Comparison of ENCODE assay signal across 16 cellular contexts in the genomic region with DNA sequence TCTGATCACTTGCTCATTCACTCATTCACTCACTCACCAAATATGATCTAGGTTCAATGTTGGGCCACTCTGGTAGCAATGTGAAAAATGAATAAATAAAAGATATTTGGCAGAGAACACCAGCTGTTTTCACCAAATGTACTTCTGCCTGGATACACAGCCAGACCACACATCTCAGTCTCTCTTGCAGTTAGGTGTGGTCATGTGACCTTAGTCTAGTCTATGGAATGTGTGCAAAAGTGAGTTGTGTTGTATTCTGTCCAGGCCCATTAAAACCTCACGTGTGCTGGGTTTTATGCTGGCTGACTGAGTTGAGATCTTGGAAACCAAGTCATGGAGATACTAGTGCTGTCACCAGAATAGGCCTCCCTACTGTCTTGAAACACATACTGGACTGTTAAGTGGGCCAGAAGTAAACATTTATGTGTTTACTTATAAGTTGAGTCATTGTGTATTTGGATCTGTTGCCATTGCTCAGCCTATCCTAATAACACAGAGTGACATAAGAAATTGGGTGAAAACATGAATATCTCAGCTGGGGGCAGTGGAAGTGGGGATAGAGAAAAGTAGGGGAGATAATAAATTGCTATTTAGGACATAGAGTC.
DNase-seq lines count a peak whose midpoint lies in the region; ATAC-seq and TF ChIP-seq lines count a peak whose summit lies in the region.
"Had no signal": no experiment of that assay in that cellular context is flagged by ENCODE, and none has a peak within 500 bp of the region (broad histone marks: within the 10 kb centered on the region; RNA-seq: fewer than 3 reads in every experiment).

No MANE protein-coding gene starts in this region.

- H3K79me1 ChIP-seq in IMR-90 (ENCODE audit: low read depth in 1 of 2, low read length in 2 of 2) = no peaks in the 10 kb centered on the region

- peak overlapping the region; percentile 46; the same call in 1 of the 2 replicates for H3K4me2 ChIP-seq in IMR-90 (ENCODE audit: low read depth, low read length)
- H3K4me2 ChIP-seq: GM23338, PC-9 had no signal

- H3K4me3 ChIP-seq in AG10803 (ENCODE audit: low read length) (no peak overlapping the region), IMR-90 (ENCODE audit: insufficient read depth, low read depth, low read length) (no peak overlapping the region), astrocyte of the cerebellum (ENCODE audit: low read depth, low read length) (no peak overlapping the region), vagina (no peak overlapping the region)
- H3K4me3 ChIP-seq: GM23338, PC-9, SJSA1 had no signal

- no peak overlapping the region for H3K23ac ChIP-seq in IMR-90 (ENCODE audit: low read depth, low read length)

- 50% methylated on average over 1 of the region's 1 CpG; no CpG with 5 or more reads in 1 of the 2 experiments for WGBS in IMR-90 (ENCODE audit: extremely low coverage in 2 of 2, insufficient read length in 1 of 2), 2 experiments

- no peak for TF ChIP-seq RAD21 in IMR-90 (IDR thresholded peaks at IDR 0.05; ENCODE audit: low read length)

- H3K36me3 ChIP-seq in IMR-90 (ENCODE audit: control insufficient read depth, insufficient read depth, low read length) = no peaks in the 10 kb centered on the region
- H3K36me3 ChIP-seq in vagina = no peaks in the 10 kb centered on the region
- H3K36me3 ChIP-seq: SJSA1 had no signal

- ATAC-seq in IMR-90 (ENCODE audit: low read depth) = peak; percentile 89
- ATAC-seq: GM23338 had no signal

- H4K8ac ChIP-seq in IMR-90 (ENCODE audit: low read depth in 2 of 2, low read length in 2 of 2) = no peak overlapping the region

- H2BK20ac ChIP-seq in IMR-90 (ENCODE audit: low read depth, low read length) = 0 out of 2 replicates have a peak overlapping the region, but pooled peaks have one; percentile 14

- no peak for TF ChIP-seq POLR2A in IMR-90 (IDR thresholded peaks at IDR 0.05; ENCODE audit: low read depth, low read length)
- no peak for TF ChIP-seq POLR2A in vagina (IDR thresholded peaks at IDR 0.05)

- no peaks in the 10 kb centered on the region for H4K20me1 ChIP-seq in IMR-90 (ENCODE audit: insufficient read depth, low read length)

- in situ Hi-C loops in IMR-90 (cut with MboI; ENCODE audit: low sequenced_read_pairs) = no loop called here
- in situ Hi-C loops in astrocyte of the cerebellum (cut with HindIII; ENCODE audit: low sequenced_read_pairs) = no loop called here

- H3K56ac ChIP-seq in IMR-90 (ENCODE audit: extremely low read depth, insufficient read depth, low read length) = no peak overlapping the region

- H3K14ac ChIP-seq in IMR-90 (replicated peaks; ENCODE audit: low read depth, low read length) = no peak overlapping the region

- POLR2A ChIA-PET in IMR-90 (lab: Charles Lee; ENCODE audit: unreplicated experiment) = interaction anchor here (0.6 kb wide), 1 partner anchor 50 kb away, joined by 7 read pairs; no protein-coding TSS in a partner anchor

- peak overlapping the region; percentile 81; the same call in 1 of the 2 replicates for H3K18ac ChIP-seq in IMR-90 (ENCODE audit: low read depth, low read length)

- no peak overlapping the region for H3K9ac ChIP-seq in IMR-90 (ENCODE audit: low read depth, low read length)

- CTCF ChIA-PET in IMR-90 (lab: Yijun Ruan, JAX) = interaction anchor here (0.6 kb wide), 1 partner anchor 55 kb away, joined by 4 read pairs; no protein-coding TSS in a partner anchor

- BruUV-seq in IMR-90 (replicated peaks; lab: Mats Ljungman, UMichigan) = no TSS peak

- H2AK9ac ChIP-seq in IMR-90 (replicated peaks; ENCODE audit: low read depth, low read length, poor library complexity) = no peak overlapping the region

- H3K9me1 ChIP-seq in IMR-90 (ENCODE audit: insufficient read depth, low read length) = 0 out of 2 replicates have a peak, but pooled peaks cover 6% of the 10 kb centered on the region

- H3K27me3 ChIP-seq in IMR-90 (ENCODE audit: control insufficient read depth, insufficient read depth, low read length) = no peaks in the 10 kb centered on the region
- H3K27me3 ChIP-seq in vagina = no peaks in the 10 kb centered on the region
- H3K27me3 ChIP-seq: SJSA1 had no signal

- no peak overlapping the region for H3K4ac ChIP-seq in IMR-90 (ENCODE audit: low read depth, low read length)

- peak overlapping the region; percentile 9 for H2BK5ac ChIP-seq in IMR-90 (ENCODE audit: low read depth, low read length, poor library complexity, severe bottlenecking)

- 0 out of 2 replicates have a peak overlapping the region, but pooled peaks have one; percentile 1 for H2BK120ac ChIP-seq in IMR-90 (ENCODE audit: low read depth, low read length)

- no peak overlapping the region; the same call in 1 of the 2 replicates for H2AK5ac ChIP-seq in IMR-90 (ENCODE audit: low read depth, low read length)

- no peak for TF ChIP-seq CTCF in AG10803 (conservative IDR thresholded peaks at IDR 0.05; ENCODE audit: low read length)
- TF ChIP-seq CTCF in IMR-90 (conservative IDR thresholded peaks at IDR 0.05; ENCODE audit: low read depth, low read length) = no peak
- TF ChIP-seq CTCF in astrocyte of the cerebellum (IDR thresholded peaks at IDR 0.05; ENCODE audit: low read depth, low read length, missing control alignments) = no peak
- no peak for TF ChIP-seq CTCF in vagina (IDR thresholded peaks at IDR 0.05)

- intact Hi-C loops in IMR-90 (cut with micrococcal nuclease) (no loop called here), vagina (cut with DNase I) (no loop called here)

- no peak overlapping the region for H4K5ac ChIP-seq in IMR-90 (ENCODE audit: low read depth, low read length)

- dilution Hi-C loops in IMR-90 (cut with HindIII; ENCODE audit: low sequenced_read_pairs, unreplicated experiment) = no loop called here

- DNase-seq in AG10803 (ENCODE audit: low read depth) (peak; percentile 12), IMR-90 (peak; percentile 52), astrocyte of the cerebellum (ENCODE audit: low read depth) (peak; percentile 6), iris pigment epithelial cell (ENCODE audit: low read depth) (peak; percentile 26), vagina (ENCODE audit: extremely low spot score in 2 of 2) (no peak), NCI-H2081 (lab: John Stamatoyannopoulos, UW) (no peak), NCI-H2029 (lab: John Stamatoyannopoulos, UW) (no peak)
- DNase-seq in activated CD8-positive, alpha-beta memory T cell treated with anti-CD3 and anti-CD28 coated beads, Interleukin-2, amount 50 U/mL, for 4 hours = no peak
- DNase-seq: AML-193, DMS 273 treated with DMSO at 0.1 percent for 48 hours, Kasumi-1, NCI-H1417 treated with DMSO at 0.1 percent for 48 hours, NCI-H2029 treated with DMSO at 0.1 percent for 48 hours, PC-9 had no signal

- H3K27ac ChIP-seq in IMR-90 (ENCODE audit: insufficient read depth, low read length) (peak overlapping the region; percentile 6; the same call in 1 of the 2 replicates), vagina (no peak overlapping the region)
- H3K27ac ChIP-seq: PC-9, SJSA1 had no signal

- no peak overlapping the region for H2AFZ ChIP-seq in IMR-90 (replicated peaks; ENCODE audit: low read length, poor library complexity)
- H2AFZ ChIP-seq: GM23338, PC-9 had no signal

- H3K9me3 ChIP-seq in IMR-90 (ENCODE audit: control insufficient read depth, insufficient read depth, low read length) = no peaks in the 10 kb centered on the region
- H3K9me3 ChIP-seq in vagina = no peaks in the 10 kb centered on the region
- H3K9me3 ChIP-seq: SJSA1 had no signal

- H3K4me1 ChIP-seq in IMR-90 (ENCODE audit: control insufficient read depth, insufficient read depth, low read length) = peaks cover 9% of the 10 kb centered on the region
- H3K4me1 ChIP-seq in vagina = peaks cover 7% of the 10 kb centered on the region

- H4K91ac ChIP-seq in IMR-90 (ENCODE audit: insufficient read depth, low read depth, low read length) = peak overlapping the region; percentile 5; the same call in 1 of the 2 replicates

- no peak overlapping the region for H2BK15ac ChIP-seq in IMR-90 (ENCODE audit: low read depth, low read length)

TF ChIP-seq in IMR-90, 13 proteins besides CTCF, POLR2A, EP300 and RAD21:
- TF ChIP-seq BHLHE40 (IDR thresholded peaks at IDR 0.05; ENCODE audit: low read depth, low read length) = 0 out of 2 replicates have a peak, but pooled peaks have one; percentile 4
- TF ChIP-seq USF2 (IDR thresholded peaks at IDR 0.05; ENCODE audit: low read depth, low read length) = peak; percentile 54; the same call in 1 of the 2 replicates
- TF ChIP-seq FOS (IDR thresholded peaks at IDR 0.05; ENCODE audit: low read depth, low read length) = 0 out of 2 replicates have a peak, but pooled peaks have one; percentile 43
- TF ChIP-seq CEBPB (IDR thresholded peaks at IDR 0.05; ENCODE audit: low read depth, low read length) = no peak

Comparison
In these comparisons a context has a peak if more than half of its experiments do, and no peak if none do; other contexts are left out.
1. DNase-seq: peak in AG10803 (single experiment), IMR-90 (single experiment), astrocyte of the cerebellum (single experiment) and iris pigment epithelial cell (single experiment); none in activated CD8-positive, alpha-beta memory T cell treated with anti-CD3 and anti-CD28 coated beads, Interleukin-2, amount 50 U/mL, for 4 hours (single experiment), vagina (0 of 2), NCI-H2081 (0 of 2) and NCI-H2029 (single experiment).